ENCODE assay signal across 8 cellular contexts in genomic region chr14:94355191-94355794, GRCh38. TPM values are rescaled to one million over a fixed set of nuclear protein-coding genes. Genes with fewer than 3 reads are reported as not detected.
DNase-seq lines count a peak whose midpoint lies in the region; ATAC-seq and TF ChIP-seq lines count a peak whose summit lies in the region.

No MANE protein-coding gene starts in this region.

- intact Hi-C loops in Calu3 (cut with micrococcal nuclease; ENCODE audit: unreplicated experiment), result loop anchor here (1.0 kb wide), 2 partner anchors 58 to 131 kb away; no protein-coding TSS in a partner anchor

- no peak for ATAC-seq in HG02970 (IDR thresholded peaks at IDR 0.05; ENCODE audit: low FRiP score, unreplicated experiment)

- H3K36me3 Mint-ChIP-seq in Calu3 (ENCODE audit: insufficient read depth, unreplicated experiment) (no peaks in the 10 kb centered on the region), endodermal cell (ENCODE audit: low read depth) (no peaks in the 10 kb centered on the region)

- WGBS in endodermal cell (ENCODE audit: insufficient coverage in 1 of 2, insufficient read length in 1 of 2), 2 experiments, result 30 to 38% methylated on average over 4 to 14 of the region's 15 CpGs

- H3K27ac ChIP-seq in endodermal cell (ENCODE audit: low read depth, low read length), result no peak overlapping the region

- H3K9me3 ChIP-seq in endodermal cell (ENCODE audit: control insufficient read depth, low read length), result no peaks in the 10 kb centered on the region

- H3K4me1 ChIP-seq in endodermal cell (ENCODE audit: control insufficient read depth, insufficient read depth, low read length), result no peaks in the 10 kb centered on the region

- H3K27ac Mint-ChIP-seq in Calu3 (ENCODE audit: unreplicated experiment) (no peak overlapping the region), endodermal cell (no peak overlapping the region)

- H3K4me3 Mint-ChIP-seq in Calu3 (ENCODE audit: low read depth, unreplicated experiment), result no peak overlapping the region
- no peak overlapping the region for H3K4me3 Mint-ChIP-seq in endodermal cell

- H3K9ac ChIP-seq in endodermal cell (ENCODE audit: extremely low read depth, low read length, poor library complexity, severe bottlenecking), result no peak overlapping the region

- CTCF ChIA-PET in Calu3 (lab: Charles Lee), result interaction anchor here (0.5 to 1.0 kb wide), 7 partner anchors 11 to 225 kb away, joined by 3 to 4 read pairs (median 3); partner anchors contain the start of gene SERPINA1

- no peak for TF ChIP-seq CTCF in Calu3 (IDR thresholded peaks at IDR 0.05; ENCODE audit: unreplicated experiment)
- peak; percentile 72 for TF ChIP-seq CTCF in endodermal cell (conservative IDR thresholded peaks at IDR 0.05)

- H3K4me1 Mint-ChIP-seq in Calu3 (ENCODE audit: low read depth, unreplicated experiment) (peaks cover 27% of the 10 kb centered on the region), endodermal cell (no peaks in the 10 kb centered on the region)

- DNase-seq in Calu3, result peak; percentile 48
- DNase-seq in LHCN-M2 (ENCODE audit: low read depth), result peak; percentile 41
- peak; percentile 84 for DNase-seq in endodermal cell
- peak; percentile 4 for DNase-seq in midbrain (lab: John Stamatoyannopoulos, UW)
- no peak for DNase-seq in effector CD8-positive, alpha-beta T cell (lab: John Stamatoyannopoulos, UW)
- no peak for DNase-seq in NK-92 (lab: John Stamatoyannopoulos, UW; ENCODE audit: unreplicated experiment)
- DNase-seq in NCI-H2029 (lab: John Stamatoyannopoulos, UW), result no peak

- H3K27me3 Mint-ChIP-seq in Calu3 (ENCODE audit: unreplicated experiment) (no peaks in the 10 kb centered on the region), endodermal cell (ENCODE audit: insufficient read depth) (peaks cover 8% of the 10 kb centered on the region)

- no peaks in the 10 kb centered on the region for H3K36me3 ChIP-seq in endodermal cell (ENCODE audit: control insufficient read depth, insufficient read depth, low read length)

- H3K4me3 ChIP-seq in endodermal cell (ENCODE audit: low read length), result no peak overlapping the region

- H3K9me3 Mint-ChIP-seq in Calu3 (ENCODE audit: low read depth, unreplicated experiment), result peaks cover 4% of the 10 kb centered on the region
- H3K9me3 Mint-ChIP-seq in endodermal cell, result peaks cover 10% of the 10 kb centered on the region

- H3K27me3 ChIP-seq in endodermal cell (ENCODE audit: control insufficient read depth, insufficient read depth, low read length, poor library complexity, severe bottlenecking), result no peaks in the 10 kb centered on the region

- no TSS peak for BruUV-seq in Calu3 (replicated peaks; lab: Mats Ljungman, UMichigan)

RNA-seq across cellular contexts. Expression of gene SERPINA2, which starts 11.2 kb away (rescaled TPM):
- not detected in 2 replicates for total RNA-seq in Calu3 (2022)
- total RNA-seq in LHCN-M2 (2014; rRNA removed), result not detected in 2 replicates
- not detected for polyA plus RNA-seq in LHCN-M2 (2012)
- total RNA-seq in endodermal cell, result not detected
- polyA plus RNA-seq in endodermal cell (2013, experiment 1 of 2), result not detected
- not detected for polyA plus RNA-seq in endodermal cell (2013, experiment 2 of 2)

RNA-seq across cellular contexts. Expression of gene SERPINA6, which starts 32.2 kb away (rescaled TPM):
- 4.5 and 5.8 TPM in 2 replicates for total RNA-seq in Calu3 (2022)
- not detected in 2 replicates for total RNA-seq in LHCN-M2 (2014; rRNA removed)
- not detected for polyA plus RNA-seq in LHCN-M2 (2012)
- not detected for total RNA-seq in endodermal cell
- polyA plus RNA-seq in endodermal cell (2013, experiment 1 of 2), result not detected
- polyA plus RNA-seq in endodermal cell (2013, experiment 2 of 2), result not detected

RNA-seq across cellular contexts. Expression of gene SERPINA1, which starts 33.1 kb away (rescaled TPM):
- total RNA-seq in Calu3 (2022) (167 and 235 TPM in 2 replicates), LHCN-M2 (2014; rRNA removed) (not detected in 2 replicates), endodermal cell (1 to 10 TPM in 1 of 2 donors, not detected in 1; 1.2 TPM)
- polyA plus RNA-seq in LHCN-M2 (2012), result 0.05 TPM
- polyA plus RNA-seq in endodermal cell (2013, experiment 1 of 2), result 1.2 TPM
- 0.91 TPM for polyA plus RNA-seq in endodermal cell (2013, experiment 2 of 2)

Comparison
In these comparisons a context has a peak if more than half of its experiments do, and no peak if none do; other contexts are left out.
1. DNase-seq: peak in Calu3 (single experiment), LHCN-M2 (single experiment), endodermal cell (single experiment) and midbrain (single experiment); none in effector CD8-positive, alpha-beta T cell (single experiment), NK-92 (single experiment) and NCI-H2029 (single experiment).
2. RNA of gene SERPINA1, which starts 33.1 kb away (total RNA-seq): 167 to 235 TPM in Calu3; 1.2 TPM in endodermal cell and not detected in LHCN-M2; every median in the first group is over 10 times any median in the second.